9 cellular contexts compared by ENCODE assay signal in genomic region chr11:72787262-72788104, GRCh38. TPM values are rescaled to one million over a fixed set of nuclear protein-coding genes. Genes with fewer than 3 reads are reported as not detected.
DNase-seq lines count a peak whose midpoint lies in the region; ATAC-seq and FAIRE-seq lines count a peak whose summit lies in the region.
"Had no signal": no experiment of that assay in that cellular context is flagged by ENCODE, and none has a peak within 500 bp of the region (broad histone marks: within the 10 kb centered on the region; RNA-seq: fewer than 3 reads in every experiment).

No MANE protein-coding gene starts in this region.

- no peak overlapping the region for H3K4me3 ChIP-seq in MG63
- H3K4me3 ChIP-seq: ovary had no signal

- no peaks in the 10 kb centered on the region for H3K9me3 ChIP-seq in MG63
- H3K9me3 ChIP-seq: ovary had no signal

- H3K27ac ChIP-seq in caudate nucleus (ENCODE audit: low read depth, low read length) = peak overlapping the region; percentile 11
- H3K27ac ChIP-seq: ovary had no signal

- no peaks in the 10 kb centered on the region for H3K36me3 Mint-ChIP-seq in activated naive CD4-positive, alpha-beta T cell treated with anti-CD3 and anti-CD28 coated beads, Interleukin-2, amount 50 U/mL, for 72 hours

- no peak for FAIRE-seq in HTR-8/SVneo (lab: Jason Lieb, UNC)

- H3K9me3 Mint-ChIP-seq in activated naive CD4-positive, alpha-beta T cell treated with anti-CD3 and anti-CD28 coated beads, Interleukin-2, amount 50 U/mL, for 72 hours = no peaks in the 10 kb centered on the region

- H3K27ac Mint-ChIP-seq in activated naive CD4-positive, alpha-beta T cell treated with anti-CD3 and anti-CD28 coated beads, Interleukin-2, amount 50 U/mL, for 72 hours = peak overlapping the region; percentile 61 to 93

- no peak for DNase-seq in activated naive CD4-positive, alpha-beta T cell treated with anti-CD3 and anti-CD28 coated beads, Interleukin-2, amount 50 U/mL, for 72 hours (ENCODE audit: low spot score in 2 of 2)
- no peak for DNase-seq in activated naive CD4-positive, alpha-beta T cell treated with anti-CD3 and anti-CD28 coated beads, Interleukin-2, amount 50 U/mL, for 16 hours
- peak; percentile 86 for DNase-seq in NCI-H187 treated with DMSO at 0.1 percent for 48 hours (lab: John Stamatoyannopoulos, UW)
- DNase-seq in caudate nucleus (lab: John Stamatoyannopoulos, UW) = no peak
- DNase-seq in retina = peak; percentile 57
- DNase-seq in MG63 = no peak
- DNase-seq in HTR-8/SVneo (ENCODE audit: insufficient read length, low spot score) = no peak
- no peak for DNase-seq in NCI-H1105 (lab: John Stamatoyannopoulos, UW)

- no peaks in the 10 kb centered on the region for H3K27me3 ChIP-seq in MG63
- H3K27me3 ChIP-seq: ovary had no signal

- no peaks in the 10 kb centered on the region for H3K36me3 ChIP-seq in MG63
- H3K36me3 ChIP-seq: ovary had no signal

- ATAC-seq in activated naive CD4-positive, alpha-beta T cell treated with anti-CD3 and anti-CD28 coated beads, Interleukin-2, amount 50 U/mL, for 72 hours = peak in 1 of 2 donors; percentile 53

RNA-seq across cellular contexts. Expression of gene STARD10, which starts 6.4 kb away (rescaled TPM):
- 10 to 100 TPM in 1 of 2 donors, 1 to 10 TPM in 1; 8.0 to 11.9 TPM for total RNA-seq in activated naive CD4-positive, alpha-beta T cell treated with anti-CD3 and anti-CD28 coated beads, Interleukin-2, amount 50 U/mL, for 72 hours
- 0.91 and 15.1 TPM in 2 replicates for total RNA-seq in MG63 (2014; rRNA removed; shearing (Covaris generic); ENCODE audit: low replicate concordance)

RNA-seq across cellular contexts. Expression of gene ATG16L2, which starts 26.7 kb away (rescaled TPM):
- total RNA-seq in activated naive CD4-positive, alpha-beta T cell treated with anti-CD3 and anti-CD28 coated beads, Interleukin-2, amount 50 U/mL, for 72 hours = 100 to 1,000 TPM in 1 of 2 donors, 10 to 100 TPM in 1; 64.2 to 189 TPM
- total RNA-seq in MG63 (2014; rRNA removed; shearing (Covaris generic); ENCODE audit: low replicate concordance) = 2.2 and 5.1 TPM in 2 replicates

RNA-seq across cellular contexts. Expression of gene ARAP1, which starts 35.3 kb away (rescaled TPM):
- total RNA-seq in activated naive CD4-positive, alpha-beta T cell treated with anti-CD3 and anti-CD28 coated beads, Interleukin-2, amount 50 U/mL, for 72 hours = 100 to 1,000 TPM; 102 to 121 TPM
- total RNA-seq in MG63 (2014; rRNA removed; shearing (Covaris generic); ENCODE audit: low replicate concordance) = 55.6 and 92.4 TPM in 2 replicates

Comparison
In these comparisons a context has a peak if more than half of its experiments do, and no peak if none do; other contexts are left out.
1. DNase-seq: peak in NCI-H187 treated with DMSO at 0.1 percent for 48 hours (single experiment) and retina (single experiment); none in activated naive CD4-positive, alpha-beta T cell treated with anti-CD3 and anti-CD28 coated beads, Interleukin-2, amount 50 U/mL, for 72 hours (0 of 2), activated naive CD4-positive, alpha-beta T cell treated with anti-CD3 and anti-CD28 coated beads, Interleukin-2, amount 50 U/mL, for 16 hours (single experiment), caudate nucleus (0 of 61), MG63 (single experiment), HTR-8/SVneo (single experiment) and NCI-H1105 (single experiment).
2. RNA of gene ATG16L2, which starts 26.7 kb away (total RNA-seq): 64.2 to 189 TPM in activated naive CD4-positive, alpha-beta T cell treated with anti-CD3 and anti-CD28 coated beads, Interleukin-2, amount 50 U/mL, for 72 hours; 2.2 to 5.1 TPM in MG63; every median in the first group is over 10 times any median in the second.